ENCODE assay signal across 14 cellular contexts in the genomic region with DNA sequence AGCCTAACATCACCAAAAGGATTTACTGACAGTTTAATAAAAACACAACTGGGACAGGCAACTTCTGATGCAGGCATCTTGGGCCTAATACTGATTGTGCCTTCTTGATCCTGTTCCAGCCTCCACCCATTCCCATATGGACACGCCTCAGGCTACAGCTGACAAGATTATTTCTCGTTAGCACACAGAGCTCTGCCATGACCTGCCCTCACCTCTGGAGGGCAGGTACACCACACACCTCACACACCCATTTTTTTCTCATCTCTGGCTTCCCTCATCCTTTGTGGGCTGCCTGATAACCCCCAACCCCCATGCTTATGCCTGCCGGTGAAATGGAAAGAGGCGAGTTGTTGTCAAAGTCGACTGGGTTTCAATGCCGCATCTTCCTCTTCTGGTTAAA.
DNase-seq lines count a peak whose midpoint lies in the region; TF ChIP-seq lines count a peak whose summit lies in the region.
"Had no signal": no experiment of that assay in that cellular context is flagged by ENCODE, and none has a peak within 500 bp of the region (broad histone marks: within the 10 kb centered on the region; RNA-seq: fewer than 3 reads in every experiment).

No MANE protein-coding gene starts in this region.

- H3K27me3 ChIP-seq in esophagus muscularis mucosa, result no peaks in the 10 kb centered on the region
- H3K27me3 ChIP-seq: SJCRH30 had no signal

- H3K9me3 ChIP-seq in esophagus muscularis mucosa, result no peaks in the 10 kb centered on the region
- H3K9me3 ChIP-seq: SJCRH30 had no signal

- TF ChIP-seq EP300 in esophagus muscularis mucosa (IDR thresholded peaks at IDR 0.05), result no peak

- H3K4me3 Mint-ChIP-seq in progenitor cell of endocrine pancreas (ENCODE audit: low read depth), result no peak overlapping the region
- H3K4me3 Mint-ChIP-seq in osteocyte (ENCODE audit: unreplicated experiment), result no peak overlapping the region
- H3K4me3 Mint-ChIP-seq: activated T-cell treated with anti-CD3 and anti-CD28 coated beads, Interleukin-2, amount 50 U/mL, for 72 hours had no signal

- H3K9me3 Mint-ChIP-seq in progenitor cell of endocrine pancreas (ENCODE audit: low read depth), result no peaks in the 10 kb centered on the region
- H3K9me3 Mint-ChIP-seq in osteocyte (ENCODE audit: unreplicated experiment), result no peaks in the 10 kb centered on the region
- H3K9me3 Mint-ChIP-seq: activated T-cell treated with anti-CD3 and anti-CD28 coated beads, Interleukin-2, amount 50 U/mL, for 72 hours had no signal

- 81% methylated on average over 6 of the region's 6 CpGs for WGBS in esophagus muscularis mucosa

- no peaks in the 10 kb centered on the region for H3K27me3 Mint-ChIP-seq in progenitor cell of endocrine pancreas
- H3K27me3 Mint-ChIP-seq in osteocyte (ENCODE audit: unreplicated experiment), result no peaks in the 10 kb centered on the region

- H3K4me1 ChIP-seq in esophagus muscularis mucosa, result peaks cover 27 to 54% (median 50%) of the 10 kb centered on the region in 4 donors

- TF ChIP-seq POLR2A in esophagus muscularis mucosa (IDR thresholded peaks at IDR 0.05; ENCODE audit: low read depth), result no peak

- H3K4me3 ChIP-seq in esophagus muscularis mucosa, result no peak overlapping the region
- H3K4me3 ChIP-seq: SJCRH30 had no signal

- no peak overlapping the region for H3K27ac Mint-ChIP-seq in progenitor cell of endocrine pancreas
- H3K27ac Mint-ChIP-seq in osteocyte (ENCODE audit: unreplicated experiment), result no peak overlapping the region
- H3K27ac Mint-ChIP-seq: activated T-cell treated with anti-CD3 and anti-CD28 coated beads, Interleukin-2, amount 50 U/mL, for 72 hours had no signal

- H3K36me3 Mint-ChIP-seq in progenitor cell of endocrine pancreas (ENCODE audit: insufficient read depth) (peaks cover 4% of the 10 kb centered on the region), osteocyte (ENCODE audit: unreplicated experiment) (peaks cover 22% of the 10 kb centered on the region)

- peaks cover 0 to 18% (median 3%) of the 10 kb centered on the region in 4 donors for H3K36me3 ChIP-seq in esophagus muscularis mucosa

- intact Hi-C loops in esophagus muscularis mucosa (cut with DNase I), result no loop called here

- DNase-seq in DMS53 (lab: John Stamatoyannopoulos, UW), result peak; percentile 48
- no peak for DNase-seq in DMS53 treated with DMSO at 0.1 percent for 48 hours (lab: John Stamatoyannopoulos, UW; ENCODE audit: unreplicated experiment)
- peak; percentile 88 for DNase-seq in NCI-H82 treated with DMSO at 0.1 percent for 48 hours (lab: John Stamatoyannopoulos, UW; ENCODE audit: unreplicated experiment)
- DNase-seq in esophagus muscularis mucosa (ENCODE audit: extremely low spot score), result no peak
- DNase-seq in progenitor cell of endocrine pancreas (ENCODE audit: low spot score, unreplicated experiment), result no peak
- DNase-seq in osteocyte (ENCODE audit: extremely low spot score, unreplicated experiment), result no peak
- DNase-seq in NCI-H146 treated with DMSO at 0.1 percent for 48 hours (lab: John Stamatoyannopoulos, UW; ENCODE audit: unreplicated experiment), result no peak
- no peak for DNase-seq in NK-92 (lab: John Stamatoyannopoulos, UW; ENCODE audit: unreplicated experiment)
- DNase-seq: 8988T; activated T-cell treated with anti-CD3 and anti-CD28 coated beads, Interleukin-2, amount 50 U/mL, for 72 hours; NCI-H2081 treated with DMSO at 0.1 percent for 48 hours; SJCRH30; stimulated activated CD4-positive, alpha-beta T cell treated with anti-CD3 and anti-CD28 coated beads, Interleukin-2, amount 100 ng/mL, for 48 hours; stimulated activated naive CD8-positive, alpha-beta T cell treated with anti-CD3 and anti-CD28 coated beads, Interleukin-15, Interleukin-2, amounts not matched to agents 100 U/mL and 50 U/mL, for 24 hours had no signal

- H3K4me1 Mint-ChIP-seq in progenitor cell of endocrine pancreas (ENCODE audit: low read depth) (no peaks in the 10 kb centered on the region), osteocyte (ENCODE audit: unreplicated experiment) (peaks cover 35% of the 10 kb centered on the region)

- H3K27ac ChIP-seq in esophagus muscularis mucosa (replicated peaks in 1 of 4), result peak overlapping the region in 3 of 4 donors; percentile 25 to 37 (median 35)
- H3K27ac ChIP-seq: SJCRH30 had no signal

- TF ChIP-seq CTCF in esophagus muscularis mucosa (IDR thresholded peaks at IDR 0.05) (no peak), progenitor cell of endocrine pancreas (IDR thresholded peaks at IDR 0.05; ENCODE audit: unreplicated experiment) (peak; percentile 11), osteocyte (IDR thresholded peaks at IDR 0.05) (no peak)

Comparison
In these comparisons a context has a peak if more than half of its experiments do, and no peak if none do; other contexts are left out.
1. DNase-seq: peak in DMS53 (single experiment) and NCI-H82 treated with DMSO at 0.1 percent for 48 hours (single experiment); none in DMS53 treated with DMSO at 0.1 percent for 48 hours (single experiment), esophagus muscularis mucosa (single experiment), progenitor cell of endocrine pancreas (single experiment), osteocyte (single experiment), NCI-H146 treated with DMSO at 0.1 percent for 48 hours (single experiment) and NK-92 (single experiment).